25 cellular contexts compared by ENCODE assay signal in genomic region chr1:109869141-109869540, GRCh38.
"Had no signal": no experiment of that assay in that cellular context is flagged by ENCODE, and none has a peak within 500 bp of the region (broad histone marks: within the 10 kb centered on the region; RNA-seq: fewer than 3 reads in every experiment).

No MANE protein-coding gene starts in this region.

- H3K36me3 ChIP-seq: adrenal gland, esophagus squamous epithelium had no signal

- H3K27me3 ChIP-seq: adrenal gland, body of pancreas, esophagus squamous epithelium had no signal

- H3K27ac ChIP-seq: adrenal gland, body of pancreas, epithelial cell of prostate, esophagus squamous epithelium had no signal

- H3K4me3 ChIP-seq: adrenal gland, body of pancreas, esophagus squamous epithelium had no signal

- DNase-seq: activated CD4-positive, alpha-beta memory T cell treated with anti-CD3 and anti-CD28 coated beads for 36 hours; activated CD4-positive, alpha-beta T cell treated with anti-CD3 and anti-CD28 coated beads for 36 hours; activated CD4-positive, alpha-beta T cell treated with anti-CD3 and anti-CD28 coated beads, Interleukin-2, amount 10 ng/mL, durations not matched to agents 24 days and 14 days; activated CD4-positive, CD25-positive, alpha-beta regulatory T cell; activated CD4-positive, CD25-positive, alpha-beta regulatory T cell treated with anti-CD3 and anti-CD28 coated beads, Interleukin-2, amount 50 U/mL, for 72 hours; activated CD8-positive, alpha-beta T cell treated with anti-CD3 and anti-CD28 coated beads, Interleukin-2, amount 10 ng/mL, durations not matched to agents 7 days and 5 days; activated effector memory CD4-positive, alpha-beta T cell treated with anti-CD3 and anti-CD28 coated beads, Interleukin-2, amount 50 U/mL, for 16 hours; activated naive CD4-positive, alpha-beta T cell treated with anti-CD3 and anti-CD28 coated beads for 36 hours; activated naive CD8-positive, alpha-beta T cell treated with anti-CD3 and anti-CD28 coated beads for 36 hours; activated naive CD8-positive, alpha-beta T cell treated with anti-CD3 and anti-CD28 coated beads, Interleukin-2, amount 50 U/mL, for 24 hours; activated T-cell treated with anti-CD3 and anti-CD28 coated beads, Interleukin-2, amount 50 U/mL, for 4 hours; amygdala; aorta; body of pancreas; caudate nucleus; cortex of kidney; dermis blood vessel endothelial cell; effector CD8-positive, alpha-beta T cell; esophagus squamous epithelium; head of caudate nucleus; hippocampal formation; T-helper 17 cell; T1000 had no signal

- H3K9me3 ChIP-seq: adrenal gland, body of pancreas, esophagus squamous epithelium had no signal
